In genomic region chr15:79397264-79397663, GRCh38 we compare ENCODE assay signal across 34 cellular contexts.
"Had no signal": no experiment of that assay in that cellular context is flagged by ENCODE, and none has a peak within 500 bp of the region (broad histone marks: within the 10 kb centered on the region; RNA-seq: fewer than 3 reads in every experiment).

No MANE protein-coding gene starts in this region.

- H3K4me3 ChIP-seq: MG63 had no signal

- DNase-seq: Karpas-422, Kasumi-1, KG1, MG63, MM.1S, MV-4-11, NCI-H1048, NCI-H1092, NCI-H1092 treated with DMSO at 0.1 percent for 48 hours, NCI-H1105, NCI-H1105 treated with DMSO at 0.1 percent for 48 hours, NCI-H1417, NCI-H1417 treated with DMSO at 0.1 percent for 48 hours, NCI-H1436, NCI-H1436 treated with DMSO at 0.1 percent for 48 hours, NCI-H146, NCI-H1694, NCI-H1694 treated with DMSO at 0.1 percent for 48 hours, NCI-H187, NCI-H187 treated with DMSO at 0.1 percent for 48 hours, NCI-H1930, NCI-H2029, NCI-H2029 treated with DMSO at 0.1 percent for 48 hours, NCI-H2081, NCI-H2081 treated with DMSO at 0.1 percent for 48 hours, NCI-H2107, NCI-H2171, NCI-H2171 treated with DMSO at 0.1 percent for 48 hours, NCI-H2227 treated with DMSO at 0.1 percent for 48 hours, NCI-H226, NCI-H345, NCI-H446, NCI-H446 treated with DMSO at 0.1 percent for 48 hours had no signal

- H3K4me2 ChIP-seq: KMS-11 had no signal

- H3K36me3 ChIP-seq: MG63 had no signal

- H3K27ac ChIP-seq: KMS-11 had no signal

- H3K27me3 ChIP-seq: MG63 had no signal
